8 cellular contexts compared by ENCODE assay signal in the genomic region with DNA sequence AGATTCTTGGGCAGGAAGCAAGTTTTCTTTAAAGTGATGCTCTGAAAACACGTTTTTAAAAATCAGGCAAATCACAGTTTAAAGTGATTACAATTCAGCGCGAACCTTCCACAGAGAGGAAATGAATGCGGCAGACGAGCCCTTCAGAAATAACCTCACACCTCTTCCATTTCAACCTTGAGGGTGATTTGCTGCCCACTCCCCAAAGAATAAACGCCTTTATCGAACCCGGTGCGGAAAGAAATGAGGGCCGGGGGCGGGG. TPM values are rescaled to one million over a fixed set of nuclear protein-coding genes. Genes with fewer than 3 reads are reported as not detected.
DNase-seq lines count a peak whose midpoint lies in the region; ATAC-seq and TF ChIP-seq lines count a peak whose summit lies in the region.

No MANE protein-coding gene starts in this region.

- peaks cover 29% of the 10 kb centered on the region for H3K4me1 Mint-ChIP-seq in activated naive CD4-positive, alpha-beta T cell treated with anti-CD3 and anti-CD28 coated beads, Interleukin-2, amount 50 U/mL, for 24 hours

- no peaks in the 10 kb centered on the region for H3K9me3 Mint-ChIP-seq in activated naive CD4-positive, alpha-beta T cell treated with anti-CD3 and anti-CD28 coated beads, Interleukin-2, amount 50 U/mL, for 24 hours

- H3K27ac Mint-ChIP-seq in activated naive CD4-positive, alpha-beta T cell treated with anti-CD3 and anti-CD28 coated beads, Interleukin-2, amount 50 U/mL, for 24 hours: no peak overlapping the region

- H3K4me1 ChIP-seq in adrenal gland (replicated peaks in 1 of 2) (peaks cover 20 to 32% of the 10 kb centered on the region in 2 donors), upper lobe of left lung (peaks cover 32 to 50% (median 37%) of the 10 kb centered on the region in 4 donors)

- peaks cover 52% of the 10 kb centered on the region for H3K27me3 Mint-ChIP-seq in activated naive CD4-positive, alpha-beta T cell treated with anti-CD3 and anti-CD28 coated beads, Interleukin-2, amount 50 U/mL, for 24 hours

- H3K27me3 ChIP-seq in adrenal gland (peaks cover 17% of the 10 kb centered on the region), upper lobe of left lung (peaks cover 0 to 29% (median 13%) of the 10 kb centered on the region in 4 donors)

- H3K4me3 ChIP-seq in adrenal gland: peak overlapping the region in 3 of 4 donors; percentile 10 to 88 (median 35)
- H3K4me3 ChIP-seq in lower leg skin (ENCODE audit: low read depth, poor library complexity, severe bottlenecking): peak overlapping the region; percentile 26
- peak overlapping the region; percentile 47 to 67 (median 57) for H3K4me3 ChIP-seq in upper lobe of left lung

- no peaks in the 10 kb centered on the region for H3K36me3 ChIP-seq in adrenal gland (replicated peaks in 1 of 2)
- no peaks in the 10 kb centered on the region for H3K36me3 ChIP-seq in upper lobe of left lung

- peak overlapping the region in 2 of 5 donors; percentile 23 to 46 for H3K27ac ChIP-seq in adrenal gland
- peak overlapping the region; percentile 54 to 80 (median 62) for H3K27ac ChIP-seq in upper lobe of left lung

- no peak for ATAC-seq in upper lobe of left lung (ENCODE audit: low FRiP score in 2 of 2)
- ATAC-seq in GM19397 (IDR thresholded peaks at IDR 0.05; ENCODE audit: unreplicated experiment): no peak
- no peak for ATAC-seq in GM18511 (IDR thresholded peaks at IDR 0.05; ENCODE audit: unreplicated experiment)

- intact Hi-C loops in adrenal gland (cut with DNase I): no loop called here
- intact Hi-C loops in lower leg skin (cut with DNase I; ENCODE audit: low total_unique reads): no loop called here

- TF ChIP-seq EP300 in upper lobe of left lung (IDR thresholded peaks at IDR 0.05): no peak

- TF ChIP-seq CTCF in adrenal gland (IDR thresholded peaks at IDR 0.05): no peak
- no peak for TF ChIP-seq CTCF in lower leg skin (IDR thresholded peaks at IDR 0.05)
- TF ChIP-seq CTCF in upper lobe of left lung (IDR thresholded peaks at IDR 0.05): no peak

- no peak for DNase-seq in activated naive CD4-positive, alpha-beta T cell treated with anti-CD3 and anti-CD28 coated beads, Interleukin-2, amount 50 U/mL, for 16 hours
- DNase-seq in adrenal gland (no peak), lower leg skin (ENCODE audit: low spot score in 2 of 2) (peak in 1 of 2 donors; percentile 34), upper lobe of left lung (no peak), SHP77 treated with DMSO at 0.1 percent for 48 hours (lab: John Stamatoyannopoulos, UW) (no peak)

- H3K4me3 Mint-ChIP-seq in activated naive CD4-positive, alpha-beta T cell treated with anti-CD3 and anti-CD28 coated beads, Interleukin-2, amount 50 U/mL, for 24 hours: peak overlapping the region; percentile 83

- no peaks in the 10 kb centered on the region for H3K36me3 Mint-ChIP-seq in activated naive CD4-positive, alpha-beta T cell treated with anti-CD3 and anti-CD28 coated beads, Interleukin-2, amount 50 U/mL, for 24 hours

- no peaks in the 10 kb centered on the region for H3K9me3 ChIP-seq in adrenal gland (replicated peaks in 1 of 3)
- no peaks in the 10 kb centered on the region for H3K9me3 ChIP-seq in upper lobe of left lung

- TF ChIP-seq POLR2A in adrenal gland (IDR thresholded peaks at IDR 0.05): no peak
- no peak for TF ChIP-seq POLR2A in lower leg skin (IDR thresholded peaks at IDR 0.05)
- no peak for TF ChIP-seq POLR2A in upper lobe of left lung (IDR thresholded peaks at IDR 0.05)

- WGBS in adrenal gland, 4 donors: 0 to 1% (median 0%) methylated on average over 9 to 11 of the region's 11 CpGs
- 0 to 1% methylated on average over 11 of the region's 11 CpGs for WGBS in lower leg skin, 2 donors
- 0 to 1% methylated on average over 11 of the region's 11 CpGs for WGBS in upper lobe of left lung, 2 donors

RNA-seq across cellular contexts. Expression of gene EFNA5, which starts 2.3 kb away (rescaled TPM):
- total RNA-seq in adrenal gland: 1 to 10 TPM in 5 of 8 donors, under 1 TPM in 3; 0.06 to 2.8 (median 1.8) TPM
- 1 to 10 TPM in 2 of 3 donors, under 1 TPM in 1; 0.81 to 1.6 (median 1.4) TPM for polyA plus RNA-seq in adrenal gland
- 10 to 100 TPM; 16.6 to 35.3 (median 19.3) TPM for total RNA-seq in lower leg skin
- total RNA-seq in upper lobe of left lung: 10 to 100 TPM in 2 of 6 donors, 1 to 10 TPM in 4; 4.1 to 41.9 (median 7.3) TPM
